In the genomic region with DNA sequence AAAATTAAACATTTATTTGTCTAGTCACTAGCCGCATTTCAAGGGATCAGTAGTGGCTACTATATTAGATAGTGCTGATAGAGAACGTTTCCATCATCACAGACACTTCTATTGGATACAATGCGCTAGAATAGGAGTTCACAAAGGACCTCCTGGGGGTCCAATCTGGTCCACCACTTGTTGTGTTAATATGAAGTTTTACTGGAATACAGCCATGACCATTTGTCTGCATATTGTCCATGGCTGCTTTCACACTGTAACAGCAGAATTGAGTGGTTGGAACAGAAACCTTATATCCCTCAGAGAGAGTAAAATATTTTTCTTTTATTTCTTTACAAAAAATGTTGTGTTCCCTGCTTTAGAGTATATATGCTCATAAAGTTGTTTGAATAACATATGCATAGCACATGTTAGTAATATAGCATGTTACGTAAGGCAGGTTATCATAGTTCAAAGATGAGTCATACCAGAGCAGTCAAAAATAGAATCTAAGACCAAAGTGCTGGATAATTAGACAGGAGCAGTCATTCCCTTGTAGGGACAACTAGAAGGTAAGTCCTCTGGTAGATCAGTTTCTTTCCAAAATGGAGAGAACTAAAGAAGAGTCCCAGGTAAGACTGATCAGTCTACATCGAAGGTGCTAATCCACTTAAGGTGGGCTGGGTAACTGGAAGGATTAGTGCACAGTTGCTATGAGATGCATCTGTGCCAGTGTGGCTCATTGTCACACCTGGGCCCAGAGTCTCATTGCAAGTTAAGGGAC, we compare ENCODE assay signal across 9 cellular contexts. TPM values are rescaled to one million over a fixed set of nuclear protein-coding genes. Genes with fewer than 3 reads are reported as not detected.
DNase-seq lines count a peak whose midpoint lies in the region; ATAC-seq, FAIRE-seq and TF ChIP-seq lines count a peak whose summit lies in the region.
"Had no signal": no experiment of that assay in that cellular context is flagged by ENCODE, and none has a peak within 500 bp of the region (broad histone marks: within the 10 kb centered on the region; RNA-seq: fewer than 3 reads in every experiment).

No MANE protein-coding gene starts in this region.

- H3K36me3 ChIP-seq in right atrium auricular region: peaks cover 1% of the 10 kb centered on the region

- H3K9me3 ChIP-seq in A549 (no peaks in the 10 kb centered on the region), right atrium auricular region (no peaks in the 10 kb centered on the region)

- POLR2A ChIA-PET in A549 (lab: Yijun Ruan, JAX): no interaction called here

- FAIRE-seq in A549 (lab: Jason Lieb, UNC) (peak; percentile 77), H54 (lab: Jason Lieb, UNC) (peak; percentile 99)

- CTCF ChIA-PET in A549 (lab: Yijun Ruan, JAX): interaction anchor here (0.6 to 1.2 kb wide), 2 partner anchors 10 to 139 kb away, joined by 3 to 5 read pairs; no protein-coding TSS in a partner anchor

- no peaks in the 10 kb centered on the region for H3K27me3 ChIP-seq in right atrium auricular region

- TF ChIP-seq EP300 in A549 (IDR thresholded peaks at IDR 0.05): no peak

- WGBS in A549 (ENCODE audit: missing lambda C conversion rate): 60% methylated on average over 5 of the region's 5 CpGs

- TF ChIP-seq POLR2A in A549 (IDR thresholded peaks at IDR 0.05; ENCODE audit: low read length) (no peak), H54 (IDR thresholded peaks at IDR 0.05; ENCODE audit: low read depth, low read length) (no peak)

- DNase-seq in A549 (ENCODE audit: low read depth in 1 of 2, low spot score in 1 of 2) (peak in 1 of 2 experiments; percentile 45), H54 (ENCODE audit: insufficient read length, low spot score) (no peak), right atrium auricular region (ENCODE audit: low spot score) (no peak)
- DNase-seq: activated CD4-positive, CD25-positive, alpha-beta regulatory T cell treated with anti-CD3 and anti-CD28 coated beads, Interleukin-2, amount 50 U/mL, for 72 hours had no signal

- H3K4me1 ChIP-seq in A549 (peaks cover 49% of the 10 kb centered on the region), right atrium auricular region (peaks cover 0 to 30% of the 10 kb centered on the region in 2 donors)

- H3K27ac ChIP-seq in A549 (peak overlapping the region in 1 of 2 experiments; percentile 64; a peak in 2 of 6 replicates), right atrium auricular region (peak overlapping the region; percentile 69 to 83)

- no peak for TF ChIP-seq CTCF in A549 (IDR thresholded peaks at IDR 0.05)
- TF ChIP-seq CTCF in right atrium auricular region (IDR thresholded peaks at IDR 0.05): no peak

- ATAC-seq in A549 (peak; percentile 60 to 70; a peak in 5 of 6 replicates), SK-N-SH treated with all-trans-retinoic acid at 6 μM for 48 hours (peak; percentile 87), HG02885 (IDR thresholded peaks at IDR 0.05; ENCODE audit: poor library complexity, unreplicated experiment) (no peak), HG03139 (IDR thresholded peaks at IDR 0.05; ENCODE audit: unreplicated experiment) (no peak), HG02623 (IDR thresholded peaks at IDR 0.05; ENCODE audit: unreplicated experiment) (no peak), GM18907 (IDR thresholded peaks at IDR 0.05; ENCODE audit: unreplicated experiment) (no peak)

- peak overlapping the region; percentile 50 for H3K4me2 ChIP-seq in A549

- no peak for TF ChIP-seq RAD21 in A549 (conservative IDR thresholded peaks at IDR 0.05 in 1 of 2, IDR thresholded peaks at IDR 0.05 in 1 of 2)

- no peak overlapping the region for H3K4me3 ChIP-seq in A549
- no peak overlapping the region for H3K4me3 ChIP-seq in right atrium auricular region

TF ChIP-seq in A549, 52 proteins besides CTCF, POLR2A, EP300 and RAD21:
- TF ChIP-seq FOSL2 (IDR thresholded peaks at IDR 0.05) (peak; percentile 38; the same call in 1 of the 2 replicates), FOSL2 (CRISPR knock-in tag; IDR thresholded peaks at IDR 0.05) (peak; percentile 95), CEBPB (IDR thresholded peaks at IDR 0.05) (peak; percentile 25 to 79; a peak in 2 of 4 replicates), RARB (CRISPR knock-in tag; IDR thresholded peaks at IDR 0.05) (no peak), JUNB (IDR thresholded peaks at IDR 0.05) (peak; percentile 53)
TF ChIP-seq in A549: peak in this region for 3.

TF ChIP-seq in SK-N-SH treated with all-trans-retinoic acid at 6 μM for 48 hours, 23 proteins besides CTCF, POLR2A, EP300 and RAD21 (continues in another document):
- TF ChIP-seq ZNF8 (CRISPR knock-in tag; IDR thresholded peaks at IDR 0.05) (no peak), ZC3H10 (CRISPR knock-in tag; IDR thresholded peaks at IDR 0.05) (no peak), ARNTL (CRISPR knock-in tag; IDR thresholded peaks at IDR 0.05; ENCODE audit: borderline replicate concordance, low read depth) (no peak), ZFP3 (CRISPR knock-in tag; IDR thresholded peaks at IDR 0.05) (peak; percentile 93), TCF4 (CRISPR knock-in tag; IDR thresholded peaks at IDR 0.05; ENCODE audit: borderline replicate concordance) (peak; percentile 50), OSR1 (CRISPR knock-in tag; IDR thresholded peaks at IDR 0.05) (no peak), ZNF70 (CRISPR knock-in tag; IDR thresholded peaks at IDR 0.05) (no peak), PPARA (CRISPR knock-in tag; IDR thresholded peaks at IDR 0.05; ENCODE audit: borderline replicate concordance) (no peak)
- TF ChIP-seq, protein P1, sequence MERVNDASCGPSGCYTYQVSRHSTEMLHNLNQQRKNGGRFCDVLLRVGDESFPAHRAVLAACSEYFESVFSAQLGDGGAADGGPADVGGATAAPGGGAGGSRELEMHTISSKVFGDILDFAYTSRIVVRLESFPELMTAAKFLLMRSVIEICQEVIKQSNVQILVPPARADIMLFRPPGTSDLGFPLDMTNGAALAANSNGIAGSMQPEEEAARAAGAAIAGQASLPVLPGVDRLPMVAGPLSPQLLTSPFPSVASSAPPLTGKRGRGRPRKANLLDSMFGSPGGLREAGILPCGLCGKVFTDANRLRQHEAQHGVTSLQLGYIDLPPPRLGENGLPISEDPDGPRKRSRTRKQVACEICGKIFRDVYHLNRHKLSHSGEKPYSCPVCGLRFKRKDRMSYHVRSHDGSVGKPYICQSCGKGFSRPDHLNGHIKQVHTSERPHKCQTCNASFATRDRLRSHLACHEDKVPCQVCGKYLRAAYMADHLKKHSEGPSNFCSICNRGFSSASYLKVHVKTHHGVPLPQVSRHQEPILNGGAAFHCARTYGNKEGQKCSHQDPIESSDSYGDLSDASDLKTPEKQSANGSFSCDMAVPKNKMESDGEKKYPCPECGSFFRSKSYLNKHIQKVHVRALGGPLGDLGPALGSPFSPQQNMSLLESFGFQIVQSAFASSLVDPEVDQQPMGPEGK (CRISPR knock-in tag; IDR thresholded peaks at IDR 0.05; ENCODE audit: borderline replicate concordance): no peak; the same call in 1 of the 2 replicates
- TF ChIP-seq, protein P2, sequence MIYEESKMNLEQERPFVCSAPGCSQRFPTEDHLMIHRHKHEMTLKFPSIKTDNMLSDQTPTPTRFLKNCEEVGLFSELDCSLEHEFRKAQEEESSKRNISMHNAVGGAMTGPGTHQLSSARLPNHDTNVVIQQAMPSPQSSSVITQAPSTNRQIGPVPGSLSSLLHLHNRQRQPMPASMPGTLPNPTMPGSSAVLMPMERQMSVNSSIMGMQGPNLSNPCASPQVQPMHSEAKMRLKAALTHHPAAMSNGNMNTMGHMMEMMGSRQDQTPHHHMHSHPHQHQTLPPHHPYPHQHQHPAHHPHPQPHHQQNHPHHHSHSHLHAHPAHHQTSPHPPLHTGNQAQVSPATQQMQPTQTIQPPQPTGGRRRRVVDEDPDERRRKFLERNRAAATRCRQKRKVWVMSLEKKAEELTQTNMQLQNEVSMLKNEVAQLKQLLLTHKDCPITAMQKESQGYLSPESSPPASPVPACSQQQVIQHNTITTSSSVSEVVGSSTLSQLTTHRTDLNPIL (CRISPR knock-in tag; IDR thresholded peaks at IDR 0.05; ENCODE audit: low read depth): peak; percentile 86
- TF ChIP-seq, protein P3, sequence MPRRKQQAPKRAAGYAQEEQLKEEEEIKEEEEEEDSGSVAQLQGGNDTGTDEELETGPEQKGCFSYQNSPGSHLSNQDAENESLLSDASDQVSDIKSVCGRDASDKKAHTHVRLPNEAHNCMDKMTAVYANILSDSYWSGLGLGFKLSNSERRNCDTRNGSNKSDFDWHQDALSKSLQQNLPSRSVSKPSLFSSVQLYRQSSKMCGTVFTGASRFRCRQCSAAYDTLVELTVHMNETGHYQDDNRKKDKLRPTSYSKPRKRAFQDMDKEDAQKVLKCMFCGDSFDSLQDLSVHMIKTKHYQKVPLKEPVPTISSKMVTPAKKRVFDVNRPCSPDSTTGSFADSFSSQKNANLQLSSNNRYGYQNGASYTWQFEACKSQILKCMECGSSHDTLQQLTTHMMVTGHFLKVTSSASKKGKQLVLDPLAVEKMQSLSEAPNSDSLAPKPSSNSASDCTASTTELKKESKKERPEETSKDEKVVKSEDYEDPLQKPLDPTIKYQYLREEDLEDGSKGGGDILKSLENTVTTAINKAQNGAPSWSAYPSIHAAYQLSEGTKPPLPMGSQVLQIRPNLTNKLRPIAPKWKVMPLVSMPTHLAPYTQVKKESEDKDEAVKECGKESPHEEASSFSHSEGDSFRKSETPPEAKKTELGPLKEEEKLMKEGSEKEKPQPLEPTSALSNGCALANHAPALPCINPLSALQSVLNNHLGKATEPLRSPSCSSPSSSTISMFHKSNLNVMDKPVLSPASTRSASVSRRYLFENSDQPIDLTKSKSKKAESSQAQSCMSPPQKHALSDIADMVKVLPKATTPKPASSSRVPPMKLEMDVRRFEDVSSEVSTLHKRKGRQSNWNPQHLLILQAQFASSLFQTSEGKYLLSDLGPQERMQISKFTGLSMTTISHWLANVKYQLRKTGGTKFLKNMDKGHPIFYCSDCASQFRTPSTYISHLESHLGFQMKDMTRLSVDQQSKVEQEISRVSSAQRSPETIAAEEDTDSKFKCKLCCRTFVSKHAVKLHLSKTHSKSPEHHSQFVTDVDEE (CRISPR knock-in tag; IDR thresholded peaks at IDR 0.05): peak; percentile 62; the same call in 1 of the 2 replicates

RNA-seq across cellular contexts. Expression of a gene that starts 14.9 kb away (rescaled TPM):
- 101 and 108 TPM in 2 replicates for polyA plus RNA-seq in A549 (2011; rRNA removed)
- polyA plus RNA-seq in A549 (2012; cell fraction: cytosol; rRNA removed): 74.4 and 76.6 TPM in 2 replicates
- polyA plus RNA-seq in A549 (2012; cell fraction: nucleus; rRNA removed): 33.3 and 37.6 TPM in 2 replicates
- 72.4 to 83.4 TPM (median 76.5 TPM) in 3 replicates for polyA plus RNA-seq in A549 (2017; fragmentation: RNase III; extraction: RNeasy Plus Mini Kit Qiagen cat#74134 plus additional on column Dnase treatment)
- 51.0 and 63.8 TPM in 2 replicates for polyA minus RNA-seq in A549 (2011; rRNA and poly(A)+ RNA removed)
- total RNA-seq in right atrium auricular region: 100 to 1,000 TPM; 206 to 292 TPM

RNA-seq across cellular contexts. Expression of a gene that starts 15.3 kb away (rescaled TPM):
- polyA plus RNA-seq in A549 (2011; rRNA removed) (24.2 and 26.1 TPM in 2 replicates), A549 (2017; fragmentation: RNase III; extraction: RNeasy Plus Mini Kit Qiagen cat#74134 plus additional on column Dnase treatment) (13.3 to 15.3 TPM (median 14.3 TPM) in 3 replicates)
- polyA plus RNA-seq in A549 (2012; cell fraction: cytosol; rRNA removed): 7.3 and 7.4 TPM in 2 replicates
- 6.4 and 8.8 TPM in 2 replicates for polyA plus RNA-seq in A549 (2012; cell fraction: nucleus; rRNA removed)
- polyA minus RNA-seq in A549 (2011; rRNA and poly(A)+ RNA removed): 12.3 and 14.6 TPM in 2 replicates
- 10 to 100 TPM; 20.8 to 33.7 TPM for total RNA-seq in right atrium auricular region

Comparison
In these comparisons a context has a peak if more than half of its experiments do, and no peak if none do; other contexts are left out.
1. ATAC-seq: peak in A549 (2 of 2) and SK-N-SH treated with all-trans-retinoic acid at 6 μM for 48 hours (single experiment); none in HG02885 (single experiment), HG03139 (single experiment), HG02623 (single experiment) and GM18907 (single experiment).